In the genomic region with DNA sequence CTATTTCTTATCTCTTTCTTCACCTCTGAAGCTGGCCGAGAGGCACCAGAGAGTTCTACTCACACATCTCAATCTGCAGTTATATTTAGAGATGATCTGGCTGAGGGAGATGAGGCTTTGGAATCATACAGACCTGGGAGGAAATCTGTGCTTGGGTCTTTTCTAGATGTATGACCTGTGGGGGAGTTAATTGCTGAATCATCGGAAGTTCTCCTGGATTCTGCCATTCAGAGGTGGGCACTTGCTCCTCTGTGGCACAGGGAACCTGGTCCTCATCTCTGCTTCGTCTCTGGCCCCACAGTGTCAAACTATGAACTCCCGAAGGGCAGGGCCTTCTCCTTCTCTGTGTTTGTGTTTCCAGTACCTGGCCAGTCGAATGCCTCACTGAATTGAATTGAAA, we compare ENCODE assay signal across 1 cellular context.
TF ChIP-seq lines count a peak whose summit lies in the region.

No MANE protein-coding gene starts in this region.

TF ChIP-seq in HepG2, 621 proteins besides CTCF, POLR2A, EP300 and RAD21 (continued from another document):
- TF ChIP-seq, protein P1, sequence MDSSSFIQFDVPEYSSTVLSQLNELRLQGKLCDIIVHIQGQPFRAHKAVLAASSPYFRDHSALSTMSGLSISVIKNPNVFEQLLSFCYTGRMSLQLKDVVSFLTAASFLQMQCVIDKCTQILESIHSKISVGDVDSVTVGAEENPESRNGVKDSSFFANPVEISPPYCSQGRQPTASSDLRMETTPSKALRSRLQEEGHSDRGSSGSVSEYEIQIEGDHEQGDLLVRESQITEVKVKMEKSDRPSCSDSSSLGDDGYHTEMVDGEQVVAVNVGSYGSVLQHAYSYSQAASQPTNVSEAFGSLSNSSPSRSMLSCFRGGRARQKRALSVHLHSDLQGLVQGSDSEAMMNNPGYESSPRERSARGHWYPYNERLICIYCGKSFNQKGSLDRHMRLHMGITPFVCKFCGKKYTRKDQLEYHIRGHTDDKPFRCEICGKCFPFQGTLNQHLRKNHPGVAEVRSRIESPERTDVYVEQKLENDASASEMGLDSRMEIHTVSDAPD (CRISPR knock-in tag; IDR thresholded peaks at IDR 0.05): no peak
- TF ChIP-seq CHCHD3 (CRISPR knock-in tag; IDR thresholded peaks at IDR 0.05): no peak
